8 cellular contexts compared by ENCODE assay signal in genomic region chr19:45692187-45693111, GRCh38. TPM values are rescaled to one million over a fixed set of nuclear protein-coding genes. Genes with fewer than 3 reads are reported as not detected.
A peak's percentile ranks its signal among the peaks of the same experiment; 100 is the strongest.
DNase-seq lines count a peak whose midpoint lies in the region; ATAC-seq and TF ChIP-seq lines count a peak whose summit lies in the region.

Gene QPCTL (plus strand): TSS chr19:45692666. CDS start chr19:45692704, 38 bp downstream.

- no peaks in the 10 kb centered on the region for H3K27me3 ChIP-seq in left ventricle myocardium inferior (ENCODE audit: low read depth)

- DNase-seq in GM13977 (ENCODE audit: low spot score) (peak; percentile 95), NCI-H1694 (lab: John Stamatoyannopoulos, UW) (peak; percentile 99), amygdala (lab: John Stamatoyannopoulos, UW) (peak; percentile 71 to 100 (median 99)), left ventricle myocardium inferior (peak; percentile 95), progenitor cell of endocrine pancreas (ENCODE audit: low spot score, unreplicated experiment) (peak; percentile 90)

- peak within 1 kb of the TSS; percentile 83 for H3K27ac ChIP-seq in left ventricle myocardium inferior (replicated peaks)
- H3K27ac ChIP-seq in urinary bladder (ENCODE audit: low read depth), result peak within 1 kb of the TSS; percentile 97

- no peaks in the 10 kb centered on the region for H3K9me3 Mint-ChIP-seq in T-helper 1 cell treated with Interleukin-12 subunit alpha and Interleukin-12 subunit beta and Interleukin-4 antibody, amounts not matched to agents 30 μg/mL and 1 μg/mL, for 36 hours
- no peaks in the 10 kb centered on the region for H3K9me3 Mint-ChIP-seq in progenitor cell of endocrine pancreas (ENCODE audit: low read depth)

- no peaks in the 10 kb centered on the region for H3K27me3 Mint-ChIP-seq in T-helper 1 cell treated with Interleukin-12 subunit alpha and Interleukin-12 subunit beta and Interleukin-4 antibody, amounts not matched to agents 30 μg/mL and 1 μg/mL, for 36 hours (ENCODE audit: low read depth)
- no peaks in the 10 kb centered on the region for H3K27me3 Mint-ChIP-seq in progenitor cell of endocrine pancreas

- H3K4me1 ChIP-seq in left ventricle myocardium inferior (peaks cover 28% of the 10 kb centered on the region), urinary bladder (ENCODE audit: insufficient read depth) (no peaks in the 10 kb centered on the region)

- H3K36me3 Mint-ChIP-seq in T-helper 1 cell treated with Interleukin-12 subunit alpha and Interleukin-12 subunit beta and Interleukin-4 antibody, amounts not matched to agents 30 μg/mL and 1 μg/mL, for 36 hours (ENCODE audit: low read depth), result peaks cover 16% of the 10 kb centered on the region
- peaks cover 2% of the 10 kb centered on the region for H3K36me3 Mint-ChIP-seq in progenitor cell of endocrine pancreas (ENCODE audit: insufficient read depth)

- H3K9me3 ChIP-seq in left ventricle myocardium inferior (replicated peaks), result no peaks in the 10 kb centered on the region

- H3K27ac Mint-ChIP-seq in T-helper 1 cell treated with Interleukin-12 subunit alpha and Interleukin-12 subunit beta and Interleukin-4 antibody, amounts not matched to agents 30 μg/mL and 1 μg/mL, for 36 hours, result peak within 1 kb of the TSS; percentile 97
- peak within 1 kb of the TSS; percentile 99 for H3K27ac Mint-ChIP-seq in progenitor cell of endocrine pancreas

- H3K4me3 ChIP-seq in left ventricle myocardium inferior (peak within 1 kb of the TSS; percentile 73), urinary bladder (ENCODE audit: low read depth, low read length) (peak within 1 kb of the TSS; percentile 65)

- WGBS in urinary bladder, result under 1% methylated on average over 70 of the region's 70 CpGs

- TF ChIP-seq CTCF in GM13977 (IDR thresholded peaks at IDR 0.05; ENCODE audit: extremely low read depth, insufficient read depth, missing control alignments), result no peak
- TF ChIP-seq CTCF in left ventricle myocardium inferior (IDR thresholded peaks at IDR 0.05; ENCODE audit: borderline replicate concordance), result no peak
- no peak for TF ChIP-seq CTCF in progenitor cell of endocrine pancreas (IDR thresholded peaks at IDR 0.05; ENCODE audit: unreplicated experiment)

- peak within 1 kb of the TSS; percentile 99 for H3K4me3 Mint-ChIP-seq in T-helper 1 cell treated with Interleukin-12 subunit alpha and Interleukin-12 subunit beta and Interleukin-4 antibody, amounts not matched to agents 30 μg/mL and 1 μg/mL, for 36 hours
- H3K4me3 Mint-ChIP-seq in progenitor cell of endocrine pancreas (ENCODE audit: low read depth), result peak within 1 kb of the TSS; percentile 88

- ATAC-seq in HG02884 (IDR thresholded peaks at IDR 0.05; ENCODE audit: unreplicated experiment), result peak; percentile 81

- peaks cover 14% of the 10 kb centered on the region for H3K4me1 Mint-ChIP-seq in T-helper 1 cell treated with Interleukin-12 subunit alpha and Interleukin-12 subunit beta and Interleukin-4 antibody, amounts not matched to agents 30 μg/mL and 1 μg/mL, for 36 hours (ENCODE audit: low read depth)
- H3K4me1 Mint-ChIP-seq in progenitor cell of endocrine pancreas (ENCODE audit: low read depth), result peaks cover 6% of the 10 kb centered on the region

- in situ Hi-C loops in GM13977 (cut with MboI; ENCODE audit: low pct_unique_long_range_greater_than_20kb, low sequenced_read_pairs, unreplicated experiment), result no loop called here

- H3K36me3 ChIP-seq in left ventricle myocardium inferior (peaks cover 15% of the 10 kb centered on the region), urinary bladder (ENCODE audit: insufficient read depth) (peaks cover 3% of the 10 kb centered on the region)

- intact Hi-C loops in left ventricle myocardium inferior (cut with micrococcal nuclease), result no loop called here

RNA-seq across cellular contexts. Expression of gene QPCTL, which starts in this region (rescaled TPM):
- total RNA-seq in left ventricle myocardium inferior, result 2.2 TPM
- 9.0 and 10.8 TPM in 2 replicates for total RNA-seq in progenitor cell of endocrine pancreas
- total RNA-seq in urinary bladder, result 2.4 TPM
- 7.0 TPM for polyA plus RNA-seq in urinary bladder

Comparison
In these comparisons a context has a peak if more than half of its experiments do, and no peak if none do; other contexts are left out.
1. Peak in every context shown above with its lines: DNase-seq, ATAC-seq, H3K4me3 ChIP-seq and H3K27ac ChIP-seq.